ENCODE assay signal across 10 cellular contexts in the genomic region with DNA sequence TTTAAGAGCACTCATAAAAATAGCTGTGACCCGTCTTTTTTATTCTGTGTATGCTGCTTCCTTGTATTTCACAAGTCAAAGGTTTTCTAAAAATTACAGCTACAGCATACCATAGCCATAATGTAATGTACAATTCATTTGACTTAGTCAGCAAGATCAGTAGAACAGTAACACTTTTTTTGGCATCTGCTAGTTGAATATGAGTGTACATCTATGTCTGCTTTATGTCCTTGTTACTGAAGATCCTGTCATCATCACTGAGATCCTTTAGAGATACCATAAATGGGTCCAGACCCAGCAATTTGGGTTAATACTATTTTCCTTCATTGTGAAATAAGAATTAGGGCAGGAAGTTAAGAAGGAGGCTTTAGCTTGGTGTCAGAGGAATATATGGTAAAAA. TPM values are rescaled to one million over a fixed set of nuclear protein-coding genes. Genes with fewer than 3 reads are reported as not detected.
DNase-seq lines count a peak whose midpoint lies in the region; ATAC-seq, FAIRE-seq and TF ChIP-seq lines count a peak whose summit lies in the region.
"Had no signal": no experiment of that assay in that cellular context is flagged by ENCODE, and none has a peak within 500 bp of the region (broad histone marks: within the 10 kb centered on the region; RNA-seq: fewer than 3 reads in every experiment).

No MANE protein-coding gene starts in this region.

- peak overlapping the region; percentile 79 for H3K27ac Mint-ChIP-seq in type B pancreatic cell

- peaks cover 32% of the 10 kb centered on the region for H3K36me3 Mint-ChIP-seq in type B pancreatic cell

- no peak overlapping the region for H3K27ac ChIP-seq in thyroid gland

- DNase-seq in HS-27A (ENCODE audit: low read depth) (peak; percentile 66), bronchial epithelial cell (ENCODE audit: low read depth) (peak; percentile 94), kidney tubule cell (ENCODE audit: low spot score) (peak; percentile 95), type B pancreatic cell (ENCODE audit: extremely low spot score, unreplicated experiment) (no peak), middle frontal gyrus (ENCODE audit: extremely low spot score, low spot score) (no peak), thyroid gland (no peak)
- no peak for DNase-seq in activated CD4-positive, alpha-beta T cell treated with anti-CD3 and anti-CD28 coated beads for 1 hour
- DNase-seq: NCI-H187; stimulated activated CD4-positive, alpha-beta T cell treated with anti-CD3 and anti-CD28 coated beads, Interleukin-1b, Interleukin-23, amount 100 ng/mL, for 48 hours had no signal

- WGBS in thyroid gland, 2 donors = 68 to 73% methylated on average over 1 of the region's 1 CpG

- intact Hi-C loops in thyroid gland (cut with DNase I) = no loop called here

- no peaks in the 10 kb centered on the region for H3K4me1 ChIP-seq in thyroid gland

- no peaks in the 10 kb centered on the region for H3K9me3 Mint-ChIP-seq in type B pancreatic cell

- TF ChIP-seq POLR2A in thyroid gland (IDR thresholded peaks at IDR 0.05) = no peak

- FAIRE-seq in bronchial epithelial cell (lab: Jason Lieb, UNC) = no peak

- H3K4me3 ChIP-seq in bronchial epithelial cell (ENCODE audit: low read depth, low read length) = no peak overlapping the region
- no peak overlapping the region for H3K4me3 ChIP-seq in thyroid gland (replicated peaks in 1 of 3)

- no peak overlapping the region for H3K4me3 Mint-ChIP-seq in type B pancreatic cell

- no peaks in the 10 kb centered on the region for H3K9me3 ChIP-seq in thyroid gland

- H3K27me3 ChIP-seq in bronchial epithelial cell (ENCODE audit: control insufficient read depth, insufficient read depth, low read length) (no peaks in the 10 kb centered on the region), thyroid gland (no peaks in the 10 kb centered on the region)

- peaks cover 17% of the 10 kb centered on the region for H3K4me1 Mint-ChIP-seq in type B pancreatic cell (ENCODE audit: unreplicated experiment)

- no peak for TF ChIP-seq CTCF in bronchial epithelial cell (IDR thresholded peaks at IDR 0.05; ENCODE audit: insufficient read depth, low read length, severe bottlenecking)
- TF ChIP-seq CTCF in type B pancreatic cell (conservative IDR thresholded peaks at IDR 0.05) = no peak
- TF ChIP-seq CTCF in thyroid gland (IDR thresholded peaks at IDR 0.05) = no peak

- peaks cover 1% of the 10 kb centered on the region for H3K36me3 ChIP-seq in bronchial epithelial cell (ENCODE audit: control insufficient read depth, insufficient read depth, low read length)
- H3K36me3 ChIP-seq in thyroid gland = no peaks in the 10 kb centered on the region

- no peak for ATAC-seq in GM21576 (IDR thresholded peaks at IDR 0.05; ENCODE audit: unreplicated experiment)

- H3K27me3 Mint-ChIP-seq in type B pancreatic cell = no peaks in the 10 kb centered on the region

RNA-seq across cellular contexts. Expression of a gene that starts 42.2 kb away (rescaled TPM):
- total RNA-seq in bronchial epithelial cell (15.9 and 21.3 TPM in 2 replicates), type B pancreatic cell (ENCODE audit: low replicate concordance) (14.5 and 34.1 TPM in 2 replicates), thyroid gland (10 to 100 TPM in 3 of 4 donors, 1 to 10 TPM in 1; 7.7 to 15.0 (median 12.9) TPM)

Comparison
In these comparisons a context has a peak if more than half of its experiments do, and no peak if none do; other contexts are left out.
1. DNase-seq: peak in HS-27A (single experiment), bronchial epithelial cell (single experiment) and kidney tubule cell (single experiment); none in type B pancreatic cell (single experiment), middle frontal gyrus (single experiment), activated CD4-positive, alpha-beta T cell treated with anti-CD3 and anti-CD28 coated beads for 1 hour (single experiment) and thyroid gland (0 of 2).